In genomic region chr7:100801833-100802568, GRCh38 we compare ENCODE assay signal across 8 cellular contexts. TPM values are rescaled to one million over a fixed set of nuclear protein-coding genes. Genes with fewer than 3 reads are reported as not detected.
DNase-seq lines count a peak whose midpoint lies in the region; TF ChIP-seq lines count a peak whose summit lies in the region.

No MANE protein-coding gene starts in this region.

- H3K9ac ChIP-seq in smooth muscle cell (ENCODE audit: low read depth): no peak overlapping the region

- H3K36me3 ChIP-seq in smooth muscle cell (ENCODE audit: low read depth): no peaks in the 10 kb centered on the region

- H3K27me3 ChIP-seq in smooth muscle cell (ENCODE audit: low read depth): no peaks in the 10 kb centered on the region

- no peaks in the 10 kb centered on the region for H3K9me3 ChIP-seq in smooth muscle cell (replicated peaks; ENCODE audit: low read depth)

- H3K27ac ChIP-seq in smooth muscle cell (ENCODE audit: low read depth): peak overlapping the region; percentile 77

- peaks cover 16% of the 10 kb centered on the region for H4K20me1 ChIP-seq in smooth muscle cell (ENCODE audit: low read depth)

- 22% methylated on average over 18 of the region's 18 CpGs for WGBS in smooth muscle cell (ENCODE audit: low lambda C conversion rate)

- DNase-seq in H4 (ENCODE audit: low spot score) (peak; percentile 95), RPMI7951 (ENCODE audit: low read depth) (peak; percentile 100), fibroblast of pulmonary artery (ENCODE audit: low read depth) (peak; percentile 73), smooth muscle cell (lab: John Stamatoyannopoulos, UW; ENCODE audit: unreplicated experiment) (peak; percentile 39), activated gamma-delta T cell treated with Interleukin-2 at 50 U/mL for 16 hours (no peak), NCI-H510A (lab: John Stamatoyannopoulos, UW) (no peak), NCI-H187 (lab: John Stamatoyannopoulos, UW) (no peak)
- DNase-seq in stimulated activated CD4-positive, alpha-beta T cell treated with anti-CD3 and anti-CD28 coated beads, Interleukin-2, amount 100 ng/mL, for 24 hours: no peak

- TF ChIP-seq CTCF in fibroblast of pulmonary artery (IDR thresholded peaks at IDR 0.05; ENCODE audit: low read length, missing control alignments) (no peak), smooth muscle cell (IDR thresholded peaks at IDR 0.05; ENCODE audit: borderline replicate concordance, insufficient read depth, poor library complexity, severe bottlenecking) (no peak)

- H3F3A ChIP-seq in smooth muscle cell (ENCODE audit: low read depth): peaks cover 17% of the 10 kb centered on the region

- H3K4me3 ChIP-seq in fibroblast of pulmonary artery (replicated peaks; ENCODE audit: low read depth, low read length): no peak overlapping the region
- H3K4me3 ChIP-seq in smooth muscle cell: no peak overlapping the region

- peaks cover 15% of the 10 kb centered on the region for H3K4me1 ChIP-seq in smooth muscle cell (ENCODE audit: low read depth)

- H2AFZ ChIP-seq in smooth muscle cell (ENCODE audit: low read depth): no peak overlapping the region

- peak overlapping the region; percentile 76 for H3K4me2 ChIP-seq in smooth muscle cell

- H3K79me2 ChIP-seq in smooth muscle cell (ENCODE audit: low read depth): no peaks in the 10 kb centered on the region

RNA-seq across cellular contexts. Expression of gene EPHB4, which starts 25.3 kb away (rescaled TPM):
- total RNA-seq in H4 (2014; rRNA removed; shearing (Covaris generic)): 29.9 and 37.1 TPM in 2 replicates
- total RNA-seq in RPMI7951 (2014; rRNA removed; shearing (Covaris generic)): 24.6 and 27.0 TPM in 2 replicates
- 45.4 and 49.4 TPM in 2 replicates for total RNA-seq in smooth muscle cell
- polyA plus RNA-seq in smooth muscle cell: 50.5 and 56.3 TPM in 2 replicates

RNA-seq across cellular contexts. Expression of gene SLC12A9, which starts 50.5 kb away (rescaled TPM):
- 4.9 and 5.6 TPM in 2 replicates for total RNA-seq in H4 (2014; rRNA removed; shearing (Covaris generic))
- 9.4 and 9.6 TPM in 2 replicates for total RNA-seq in RPMI7951 (2014; rRNA removed; shearing (Covaris generic))
- 8.9 and 16.8 TPM in 2 replicates for total RNA-seq in smooth muscle cell
- polyA plus RNA-seq in smooth muscle cell: 12.1 and 17.8 TPM in 2 replicates

Comparison
In these comparisons a context has a peak if more than half of its experiments do, and no peak if none do; other contexts are left out.
1. DNase-seq: peak in H4 (single experiment), RPMI7951 (single experiment), fibroblast of pulmonary artery (single experiment) and smooth muscle cell (single experiment); none in activated gamma-delta T cell treated with Interleukin-2 at 50 U/mL for 16 hours (single experiment), NCI-H510A (single experiment), stimulated activated CD4-positive, alpha-beta T cell treated with anti-CD3 and anti-CD28 coated beads, Interleukin-2, amount 100 ng/mL, for 24 hours (0 of 2) and NCI-H187 (0 of 2).